ENCODE assay signal across 22 cellular contexts in genomic region chr7:25521236-25521635, GRCh38.
"Had no signal": no experiment of that assay in that cellular context is flagged by ENCODE, and none has a peak within 500 bp of the region (broad histone marks: within the 10 kb centered on the region; RNA-seq: fewer than 3 reads in every experiment).

No MANE protein-coding gene starts in this region.

- H3K4me3 ChIP-seq: adrenal gland, esophagus muscularis mucosa, gastroesophageal sphincter, heart left ventricle, pancreas, smooth muscle cell, stomach, testis had no signal

- H3K4me1 ChIP-seq: adrenal gland, esophagus muscularis mucosa, gastroesophageal sphincter, heart left ventricle, pancreas, stomach, testis had no signal

- H3K9me3 Mint-ChIP-seq: natural killer cell; stimulated activated effector memory CD8-positive, alpha-beta T cell treated with anti-CD3 and anti-CD28 coated beads, Interleukin-12 subunit alpha, Interleukin-12 subunit beta, amount 100 ng/mL, for 72 hours had no signal

- ATAC-seq: gastroesophageal sphincter; heart left ventricle; left cardiac atrium; natural killer cell; pancreas; sciatic nerve; stimulated activated effector memory CD8-positive, alpha-beta T cell treated with anti-CD3 and anti-CD28 coated beads, Interleukin-12 subunit alpha, Interleukin-12 subunit beta, amount 100 ng/mL, for 72 hours had no signal

- H3K4me3 Mint-ChIP-seq: natural killer cell; stimulated activated effector memory CD8-positive, alpha-beta T cell treated with anti-CD3 and anti-CD28 coated beads, Interleukin-12 subunit alpha, Interleukin-12 subunit beta, amount 100 ng/mL, for 72 hours; type B pancreatic cell had no signal

- H3K4me1 Mint-ChIP-seq: natural killer cell; stimulated activated effector memory CD8-positive, alpha-beta T cell treated with anti-CD3 and anti-CD28 coated beads, Interleukin-12 subunit alpha, Interleukin-12 subunit beta, amount 100 ng/mL, for 72 hours had no signal

- H3K36me3 ChIP-seq: adrenal gland, esophagus muscularis mucosa, gastroesophageal sphincter, heart left ventricle, pancreas, stomach had no signal

- H3K27ac Mint-ChIP-seq: natural killer cell; stimulated activated effector memory CD8-positive, alpha-beta T cell treated with anti-CD3 and anti-CD28 coated beads, Interleukin-12 subunit alpha, Interleukin-12 subunit beta, amount 100 ng/mL, for 72 hours; type B pancreatic cell had no signal

- DNase-seq: activated CD4-positive, alpha-beta T cell treated with anti-CD3 and anti-CD28 coated beads, Interleukin-2, amount 50 U/mL, for 1 hour; activated CD4-positive, CD25-positive, alpha-beta regulatory T cell treated with anti-CD3 and anti-CD28 coated beads, Interleukin-2, amount 50 U/mL, for 72 hours; activated CD8-positive, alpha-beta memory T cell treated with anti-CD3 and anti-CD28 coated beads for 24 hours; activated CD8-positive, alpha-beta memory T cell treated with anti-CD3 and anti-CD28 coated beads, Interleukin-2, amount 50 U/mL, for 48 hours; activated effector memory CD4-positive, alpha-beta T cell treated with Interleukin-2 at 50 U/mL for 16 hours; activated T-cell treated with anti-CD3 and anti-CD28 coated beads, Interleukin-2, amount 50 U/mL, for 48 hours; adrenal gland; cerebellar nuclear complex; effector CD4-positive, alpha-beta T cell; heart left ventricle; left cardiac atrium; natural killer cell; pancreas; stimulated activated CD4-positive, alpha-beta T cell treated with anti-CD3 and anti-CD28 coated beads, Interleukin-4, amount 100 ng/mL, for 24 hours; stomach; testis had no signal

- H3K27ac ChIP-seq: adrenal gland, esophagus muscularis mucosa, gastroesophageal sphincter, heart left ventricle, pancreas, stomach, testis had no signal

- H3K27me3 ChIP-seq: adrenal gland, esophagus muscularis mucosa, gastroesophageal sphincter, pancreas, testis had no signal

- H3K36me3 Mint-ChIP-seq: natural killer cell; stimulated activated effector memory CD8-positive, alpha-beta T cell treated with anti-CD3 and anti-CD28 coated beads, Interleukin-12 subunit alpha, Interleukin-12 subunit beta, amount 100 ng/mL, for 72 hours; type B pancreatic cell had no signal

- H3K9me3 ChIP-seq: adrenal gland, esophagus muscularis mucosa, gastroesophageal sphincter, heart left ventricle, pancreas, stomach, testis had no signal

- H3K4me2 ChIP-seq: smooth muscle cell had no signal
